Comparison of ENCODE assay signal across 1 cellular context in the genomic region with DNA sequence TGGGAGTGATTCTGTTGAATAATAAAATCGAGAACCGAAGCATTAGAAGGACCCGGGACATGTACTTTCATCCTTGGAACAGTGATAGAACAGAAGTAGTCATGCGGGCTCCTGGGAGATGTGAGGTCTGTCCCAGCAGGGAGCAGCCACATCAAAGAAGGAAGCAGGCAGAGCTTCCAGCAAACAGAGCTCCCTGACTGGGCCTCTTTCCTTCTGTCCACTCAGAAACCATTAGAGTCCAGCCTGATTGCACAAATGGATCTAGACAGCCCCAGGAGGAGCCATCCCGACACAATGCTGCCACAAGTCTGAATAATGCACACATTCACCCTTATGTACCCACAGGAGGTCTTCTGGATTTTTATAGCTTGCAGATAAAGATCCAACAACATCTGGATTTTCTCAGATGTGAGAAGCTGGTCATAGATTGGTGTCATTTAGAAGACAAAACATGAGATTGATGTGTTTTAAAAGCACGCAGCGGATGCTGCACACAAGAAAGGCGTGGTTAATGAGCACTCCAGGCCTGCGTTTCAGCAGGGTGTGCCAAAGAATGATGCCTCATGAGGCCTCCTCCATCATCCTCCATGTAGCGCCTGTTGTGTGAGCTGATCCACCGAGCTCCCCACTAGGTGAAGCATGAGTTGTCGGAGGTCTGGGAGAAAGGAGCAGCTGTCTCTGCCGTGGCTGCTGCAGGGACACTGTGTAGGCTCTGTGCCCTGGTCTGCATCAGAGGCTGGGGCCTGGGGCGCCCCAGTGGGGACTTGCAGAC.
TF ChIP-seq lines count a peak whose summit lies in the region.

No MANE protein-coding gene starts in this region.

TF ChIP-seq in K562, 482 proteins besides CTCF, POLR2A, EP300 and RAD21 (continued from another document):
- TF ChIP-seq, protein P1, sequence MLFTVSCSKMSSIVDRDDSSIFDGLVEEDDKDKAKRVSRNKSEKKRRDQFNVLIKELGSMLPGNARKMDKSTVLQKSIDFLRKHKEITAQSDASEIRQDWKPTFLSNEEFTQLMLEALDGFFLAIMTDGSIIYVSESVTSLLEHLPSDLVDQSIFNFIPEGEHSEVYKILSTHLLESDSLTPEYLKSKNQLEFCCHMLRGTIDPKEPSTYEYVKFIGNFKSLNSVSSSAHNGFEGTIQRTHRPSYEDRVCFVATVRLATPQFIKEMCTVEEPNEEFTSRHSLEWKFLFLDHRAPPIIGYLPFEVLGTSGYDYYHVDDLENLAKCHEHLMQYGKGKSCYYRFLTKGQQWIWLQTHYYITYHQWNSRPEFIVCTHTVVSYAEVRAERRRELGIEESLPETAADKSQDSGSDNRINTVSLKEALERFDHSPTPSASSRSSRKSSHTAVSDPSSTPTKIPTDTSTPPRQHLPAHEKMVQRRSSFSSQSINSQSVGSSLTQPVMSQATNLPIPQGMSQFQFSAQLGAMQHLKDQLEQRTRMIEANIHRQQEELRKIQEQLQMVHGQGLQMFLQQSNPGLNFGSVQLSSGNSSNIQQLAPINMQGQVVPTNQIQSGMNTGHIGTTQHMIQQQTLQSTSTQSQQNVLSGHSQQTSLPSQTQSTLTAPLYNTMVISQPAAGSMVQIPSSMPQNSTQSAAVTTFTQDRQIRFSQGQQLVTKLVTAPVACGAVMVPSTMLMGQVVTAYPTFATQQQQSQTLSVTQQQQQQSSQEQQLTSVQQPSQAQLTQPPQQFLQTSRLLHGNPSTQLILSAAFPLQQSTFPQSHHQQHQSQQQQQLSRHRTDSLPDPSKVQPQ (CRISPR knock-in tag; IDR thresholded peaks at IDR 0.05; ENCODE audit: borderline replicate concordance), result no peak
- TF ChIP-seq MAFK (IDR thresholded peaks at IDR 0.05; ENCODE audit: low read length), result no peak
- no peak for TF ChIP-seq ZNF431 (CRISPR knock-in tag; IDR thresholded peaks at IDR 0.05)
- no peak for TF ChIP-seq ILF3 (IDR thresholded peaks at IDR 0.05; ENCODE audit: borderline replicate concordance)
- TF ChIP-seq ZNF699 (CRISPR knock-in tag; IDR thresholded peaks at IDR 0.05; ENCODE audit: insufficient replicate concordance), result no peak
- TF ChIP-seq RFX7 (CRISPR knock-in tag; IDR thresholded peaks at IDR 0.05), result no peak
- TF ChIP-seq ESRRA (IDR thresholded peaks at IDR 0.05; ENCODE audit: borderline replicate concordance, low read depth), result no peak
- no peak for TF ChIP-seq ZNF507 (tag; conservative IDR thresholded peaks at IDR 0.05)
- no peak for TF ChIP-seq SNRNP70 (optimal IDR thresholded peaks at IDR 0.05; ENCODE audit: low read depth, low read length)
- TF ChIP-seq, protein P2, sequence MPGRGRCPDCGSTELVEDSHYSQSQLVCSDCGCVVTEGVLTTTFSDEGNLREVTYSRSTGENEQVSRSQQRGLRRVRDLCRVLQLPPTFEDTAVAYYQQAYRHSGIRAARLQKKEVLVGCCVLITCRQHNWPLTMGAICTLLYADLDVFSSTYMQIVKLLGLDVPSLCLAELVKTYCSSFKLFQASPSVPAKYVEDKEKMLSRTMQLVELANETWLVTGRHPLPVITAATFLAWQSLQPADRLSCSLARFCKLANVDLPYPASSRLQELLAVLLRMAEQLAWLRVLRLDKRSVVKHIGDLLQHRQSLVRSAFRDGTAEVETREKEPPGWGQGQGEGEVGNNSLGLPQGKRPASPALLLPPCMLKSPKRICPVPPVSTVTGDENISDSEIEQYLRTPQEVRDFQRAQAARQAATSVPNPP (IDR thresholded peaks at IDR 0.05; ENCODE audit: borderline replicate concordance, insufficient read depth, insufficient read length), result no peak
- no peak for TF ChIP-seq XRCC3 (IDR thresholded peaks at IDR 0.05)
- TF ChIP-seq FUS (optimal IDR thresholded peaks at IDR 0.05; ENCODE audit: low read depth, low read length), result no peak
- TF ChIP-seq ZNF274 (IDR thresholded peaks at IDR 0.05; ENCODE audit: borderline replicate concordance, low read depth, low read length), result no peak
- TF ChIP-seq MED1 (CRISPR knock-in tag; IDR thresholded peaks at IDR 0.05; ENCODE audit: borderline replicate concordance), result no peak
- TF ChIP-seq, protein P3, sequence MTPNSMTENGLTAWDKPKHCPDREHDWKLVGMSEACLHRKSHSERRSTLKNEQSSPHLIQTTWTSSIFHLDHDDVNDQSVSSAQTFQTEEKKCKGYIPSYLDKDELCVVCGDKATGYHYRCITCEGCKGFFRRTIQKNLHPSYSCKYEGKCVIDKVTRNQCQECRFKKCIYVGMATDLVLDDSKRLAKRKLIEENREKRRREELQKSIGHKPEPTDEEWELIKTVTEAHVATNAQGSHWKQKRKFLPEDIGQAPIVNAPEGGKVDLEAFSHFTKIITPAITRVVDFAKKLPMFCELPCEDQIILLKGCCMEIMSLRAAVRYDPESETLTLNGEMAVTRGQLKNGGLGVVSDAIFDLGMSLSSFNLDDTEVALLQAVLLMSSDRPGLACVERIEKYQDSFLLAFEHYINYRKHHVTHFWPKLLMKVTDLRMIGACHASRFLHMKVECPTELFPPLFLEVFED (CRISPR knock-in tag; conservative IDR thresholded peaks at IDR 0.05), result no peak
